ENCODE assay signal across 16 cellular contexts in the genomic region with DNA sequence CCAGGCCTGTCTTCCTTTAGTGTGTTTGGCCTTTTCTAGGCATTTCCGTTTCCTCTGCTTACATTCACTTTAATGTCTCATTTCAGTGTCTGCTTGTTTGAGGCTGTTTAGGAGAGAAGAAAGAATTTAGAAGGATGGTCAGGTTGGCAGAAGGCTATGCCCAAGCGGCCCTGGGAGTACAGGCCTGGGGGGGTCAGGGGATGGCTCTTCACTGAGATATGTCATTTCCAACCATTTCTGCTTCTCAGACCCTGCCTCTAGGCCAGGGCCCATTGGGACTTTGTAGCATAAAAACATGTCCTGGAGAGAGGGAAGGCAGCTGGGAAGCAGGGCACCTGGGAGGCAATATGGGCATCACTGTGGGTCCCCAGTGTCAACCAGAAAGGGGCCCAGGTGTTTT.
"Had no signal": no experiment of that assay in that cellular context is flagged by ENCODE, and none has a peak within 500 bp of the region (broad histone marks: within the 10 kb centered on the region; RNA-seq: fewer than 3 reads in every experiment).

No MANE protein-coding gene starts in this region.

- H3K4me1 Mint-ChIP-seq: naive thymus-derived CD4-positive, alpha-beta T cell had no signal

- H3K4me3 Mint-ChIP-seq: naive thymus-derived CD4-positive, alpha-beta T cell had no signal

- DNase-seq: dermis blood vessel endothelial cell; effector CD4-positive, alpha-beta T cell; effector memory CD4-positive, alpha-beta T cell; foreskin keratinocyte; heart right ventricle; hippocampal formation; left cardiac atrium; left lung; left ventricle myocardium superior; lower lobe of right lung; mesenchymal stem cell; midbrain; naive thymus-derived CD4-positive, alpha-beta T cell had no signal

- H3K27ac ChIP-seq: coronary artery, esophagus muscularis mucosa, foreskin keratinocyte, gastroesophageal sphincter, heart right ventricle, left lung, lower lobe of right lung had no signal

- H3K27ac Mint-ChIP-seq: naive thymus-derived CD4-positive, alpha-beta T cell had no signal

- H3K36me3 Mint-ChIP-seq: naive thymus-derived CD4-positive, alpha-beta T cell had no signal

- H3K9me3 Mint-ChIP-seq: naive thymus-derived CD4-positive, alpha-beta T cell had no signal
